Comparison of ENCODE assay signal across 8 cellular contexts in genomic region chr3:16265455-16265786, GRCh38. TPM values are rescaled to one million over a fixed set of nuclear protein-coding genes. Genes with fewer than 3 reads are reported as not detected.
DNase-seq lines count a peak whose midpoint lies in the region; ATAC-seq and TF ChIP-seq lines count a peak whose summit lies in the region.

No MANE protein-coding gene starts in this region.

- intact Hi-C loops in left ventricle myocardium inferior (cut with micrococcal nuclease) = no loop called here
- intact Hi-C loops in left cardiac atrium (cut with DNase I) = no loop called here
- intact Hi-C loops in mammary epithelial cell (cut with micrococcal nuclease) = loop anchor here (5.0 kb wide), 1 partner anchor 967 kb away; no protein-coding TSS in a partner anchor
- intact Hi-C loops in uterus (cut with DNase I; ENCODE audit: low total_unique reads) = no loop called here

- H3K36me3 ChIP-seq in left ventricle myocardium inferior = peaks cover 10% of the 10 kb centered on the region
- H3K36me3 ChIP-seq in mammary epithelial cell (ENCODE audit: insufficient read depth, low read length) = peaks cover 2% of the 10 kb centered on the region
- no peaks in the 10 kb centered on the region for H3K36me3 ChIP-seq in uterus

- H3K9me3 Mint-ChIP-seq in mesothelial cell of epicardium = no peaks in the 10 kb centered on the region

- H3K79me2 ChIP-seq in mammary epithelial cell (ENCODE audit: insufficient read depth, low read length) = peaks cover 69% of the 10 kb centered on the region

- no peak for TF ChIP-seq CTCF in left ventricle myocardium inferior (IDR thresholded peaks at IDR 0.05; ENCODE audit: borderline replicate concordance)
- no peak for TF ChIP-seq CTCF in mammary epithelial cell (conservative IDR thresholded peaks at IDR 0.05 in 1 of 2, IDR thresholded peaks at IDR 0.05 in 1 of 2; ENCODE audit: extremely low read depth in 1 of 2, insufficient read depth in 1 of 2, low read depth in 1 of 2, low read length in 2 of 2)
- TF ChIP-seq CTCF in mesothelial cell of epicardium (IDR thresholded peaks at IDR 0.05; ENCODE audit: unreplicated experiment) = no peak
- no peak for TF ChIP-seq CTCF in uterus (IDR thresholded peaks at IDR 0.05)

- 0% methylated on average over 6 of the region's 6 CpGs for WGBS in mammary epithelial cell (ENCODE audit: low coverage, missing lambda C conversion rate)

- no peak for TF ChIP-seq POLR2A in uterus (IDR thresholded peaks at IDR 0.05)

- peaks cover 25% of the 10 kb centered on the region for H3K4me1 Mint-ChIP-seq in mesothelial cell of epicardium

- BruUV-seq in mammary epithelial cell (replicated peaks; lab: Mats Ljungman, UMichigan) = TSS peak; percentile 73

- CTCF ChIA-PET in mammary epithelial cell (lab: Charles Lee; ENCODE audit: low non-redundant PET) = no interaction called here

- H3K27me3 Mint-ChIP-seq in mesothelial cell of epicardium (ENCODE audit: low read depth) = no peaks in the 10 kb centered on the region

- H3K4me1 ChIP-seq in left ventricle myocardium inferior (peaks cover 71% of the 10 kb centered on the region), mammary epithelial cell (ENCODE audit: insufficient read depth, low read length) (peaks cover 24% of the 10 kb centered on the region), uterus (no peaks in the 10 kb centered on the region)

- H3K27ac ChIP-seq in left ventricle myocardium inferior (replicated peaks) (peak overlapping the region; percentile 96), mammary epithelial cell (ENCODE audit: insufficient read depth, low read depth, low read length) (peak overlapping the region; percentile 97), uterus (peak overlapping the region; percentile 89 to 91)

- peak overlapping the region; percentile 97 for H2AFZ ChIP-seq in mammary epithelial cell (ENCODE audit: low read depth, low read length)

- no peaks in the 10 kb centered on the region for H3K36me3 Mint-ChIP-seq in mesothelial cell of epicardium

- peak overlapping the region; percentile 100 for H3K27ac Mint-ChIP-seq in mesothelial cell of epicardium

- dilution Hi-C loops in mammary epithelial cell (cut with HindIII; ENCODE audit: low sequenced_read_pairs) = no loop called here

- ATAC-seq in left cardiac atrium (no peak), HG03457 (IDR thresholded peaks at IDR 0.05; ENCODE audit: unreplicated experiment) (no peak)

- in situ Hi-C loops in mammary epithelial cell (cut with MboI; ENCODE audit: low sequenced_read_pairs in 2 of 2) = no loop called here

- no peaks in the 10 kb centered on the region for H3K27me3 ChIP-seq in left ventricle myocardium inferior (ENCODE audit: low read depth)
- H3K27me3 ChIP-seq in mammary epithelial cell (ENCODE audit: insufficient read depth, low read length) = no peaks in the 10 kb centered on the region
- no peaks in the 10 kb centered on the region for H3K27me3 ChIP-seq in uterus

- DNase-seq in left ventricle myocardium inferior (no peak), left cardiac atrium (no peak), mammary epithelial cell (no peak), mesothelial cell of epicardium (ENCODE audit: low spot score in 2 of 2, unreplicated experiment in 2 of 2) (no peak), uterus (no peak), amniotic stem cell (lab: John Stamatoyannopoulos, UW) (no peak), inferior parietal cortex (ENCODE audit: extremely low spot score) (no peak)

- no peaks in the 10 kb centered on the region for H4K20me1 ChIP-seq in mammary epithelial cell (ENCODE audit: insufficient read depth, low read length)

- H3K9ac ChIP-seq in mammary epithelial cell (ENCODE audit: insufficient read depth, low read length) = peak overlapping the region; percentile 94

- peak overlapping the region; percentile 84 for H3K4me2 ChIP-seq in mammary epithelial cell (ENCODE audit: insufficient read depth, low read depth, low read length)

- peak overlapping the region; percentile 99 for H3K4me3 Mint-ChIP-seq in mesothelial cell of epicardium

- H3K9me3 ChIP-seq in left ventricle myocardium inferior (replicated peaks) (no peaks in the 10 kb centered on the region), mammary epithelial cell (replicated peaks; ENCODE audit: insufficient read depth, low read length) (no peaks in the 10 kb centered on the region), uterus (no peaks in the 10 kb centered on the region)

- H3K4me3 ChIP-seq in left ventricle myocardium inferior (peak overlapping the region; percentile 92), mammary epithelial cell (replicated peaks in 1 of 3; ENCODE audit: insufficient read depth in 1 of 3, low read depth in 2 of 3, low read length in 3 of 3) (peak overlapping the region; percentile 83 to 99 (median 97)), uterus (peak overlapping the region; percentile 51 to 74)

RNA-seq across cellular contexts. Expression of gene OXNAD1, which starts 0.4 kb away (rescaled TPM):
- total RNA-seq in left ventricle myocardium inferior (20.2 TPM), left cardiac atrium (10 to 100 TPM; 12.8 to 15.4 TPM), mammary epithelial cell (10 to 100 TPM; 11.3 to 13.7 TPM), mesothelial cell of epicardium (10.6 to 13.2 TPM (median 12.3 TPM) in 3 replicates), uterus (10 to 100 TPM; 14.7 to 33.2 (median 32.3) TPM)
- polyA plus RNA-seq in mammary epithelial cell = 8.4 TPM
- polyA minus RNA-seq in mammary epithelial cell = 16.7 TPM

RNA-seq across cellular contexts. Expression of gene DPH3, which starts 0.7 kb away (rescaled TPM):
- 25.9 TPM for total RNA-seq in left ventricle myocardium inferior
- total RNA-seq in left cardiac atrium = 10 to 100 TPM; 18.5 to 22.1 TPM
- 10 to 100 TPM; 16.3 to 27.8 TPM for total RNA-seq in mammary epithelial cell
- 10.2 TPM for polyA plus RNA-seq in mammary epithelial cell
- 2.6 TPM for polyA minus RNA-seq in mammary epithelial cell
- total RNA-seq in mesothelial cell of epicardium = 15.4 to 19.3 TPM (median 17.2 TPM) in 3 replicates
- total RNA-seq in uterus = 10 to 100 TPM; 18.2 to 24.2 (median 19.3) TPM
